8 cellular contexts compared by ENCODE assay signal in the genomic region with DNA sequence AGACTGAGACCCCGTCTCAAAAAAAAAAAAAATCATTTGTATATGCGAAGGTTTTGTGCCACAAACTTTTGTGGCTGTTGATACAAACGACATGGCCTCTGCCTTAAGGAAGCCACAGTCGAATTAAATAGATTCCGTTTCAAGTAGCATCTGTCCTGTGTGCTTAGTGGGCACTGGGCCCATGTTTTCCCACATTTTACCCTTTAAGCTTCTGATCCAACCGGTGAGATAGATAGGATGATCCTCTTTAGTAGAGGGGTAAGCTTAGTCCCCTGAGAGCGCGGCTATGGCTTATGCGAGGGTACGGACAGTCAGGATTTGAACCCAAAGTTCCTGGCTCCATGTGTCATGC. TPM values are rescaled to one million over a fixed set of nuclear protein-coding genes. Genes with fewer than 3 reads are reported as not detected.
DNase-seq lines count a peak whose midpoint lies in the region; ATAC-seq and TF ChIP-seq lines count a peak whose summit lies in the region.

No MANE protein-coding gene starts in this region.

- DNase-seq in activated CD4-positive, alpha-beta T cell treated with anti-CD3 and anti-CD28 coated beads, Interleukin-2, amount 10 ng/mL, durations not matched to agents 24 days and 14 days = no peak
- no peak for DNase-seq in activated CD4-positive, alpha-beta T cell treated with anti-CD3 and anti-CD28 coated beads, Interleukin-2, amount 50 U/mL, for 48 hours
- no peak for DNase-seq in activated naive CD4-positive, alpha-beta T cell treated with anti-CD3 and anti-CD28 coated beads, Interleukin-2, amount 50 U/mL, for 72 hours (ENCODE audit: low spot score in 2 of 2)
- DNase-seq in kidney epithelial cell (ENCODE audit: low read depth) (no peak), NCI-H510A (lab: John Stamatoyannopoulos, UW) (no peak), NCI-H1105 (lab: John Stamatoyannopoulos, UW) (no peak)
- DNase-seq in stimulated activated CD4-positive, alpha-beta T cell treated with anti-CD3 and anti-CD28 coated beads, Interleukin-4, amount 100 ng/mL, for 1 hour = no peak

- no peaks in the 10 kb centered on the region for H3K9me3 ChIP-seq in thymus (ENCODE audit: control insufficient read depth)

- no peaks in the 10 kb centered on the region for H3K9me3 Mint-ChIP-seq in activated CD4-positive, alpha-beta T cell treated with anti-CD3 and anti-CD28 coated beads, Interleukin-2, amount 10 ng/mL, durations not matched to agents 24 days and 14 days
- no peaks in the 10 kb centered on the region for H3K9me3 Mint-ChIP-seq in activated naive CD4-positive, alpha-beta T cell treated with anti-CD3 and anti-CD28 coated beads, Interleukin-2, amount 50 U/mL, for 72 hours

- intact Hi-C loops in activated CD4-positive, alpha-beta T cell treated with anti-CD3 and anti-CD28 coated beads, Interleukin-2, amount 10 ng/mL, durations not matched to agents 24 days and 14 days (cut with micrococcal nuclease) = loop anchor here (1.0 kb wide), 1 partner anchor 36 kb away; no protein-coding TSS in a partner anchor

- TF ChIP-seq CTCF in kidney epithelial cell (IDR thresholded peaks at IDR 0.05; ENCODE audit: insufficient read depth, low read length, poor library complexity, severe bottlenecking) = no peak

- H3K4me3 ChIP-seq in kidney epithelial cell (ENCODE audit: low read depth, low read length) (peak overlapping the region; percentile 77), thymus (ENCODE audit: low read length) (peak overlapping the region; percentile 48)

- no peaks in the 10 kb centered on the region for H3K27me3 Mint-ChIP-seq in activated CD4-positive, alpha-beta T cell treated with anti-CD3 and anti-CD28 coated beads, Interleukin-2, amount 10 ng/mL, durations not matched to agents 24 days and 14 days

- H3K27ac Mint-ChIP-seq in activated CD4-positive, alpha-beta T cell treated with anti-CD3 and anti-CD28 coated beads, Interleukin-2, amount 10 ng/mL, durations not matched to agents 24 days and 14 days = peak overlapping the region; percentile 83
- H3K27ac Mint-ChIP-seq in activated naive CD4-positive, alpha-beta T cell treated with anti-CD3 and anti-CD28 coated beads, Interleukin-2, amount 50 U/mL, for 72 hours = peak overlapping the region; percentile 82 to 85

- 77% methylated on average over 10 of the region's 10 CpGs for WGBS in thymus

- H3K4me3 Mint-ChIP-seq in activated CD4-positive, alpha-beta T cell treated with anti-CD3 and anti-CD28 coated beads, Interleukin-2, amount 10 ng/mL, durations not matched to agents 24 days and 14 days = peak overlapping the region; percentile 92

- H3K4me1 Mint-ChIP-seq in activated CD4-positive, alpha-beta T cell treated with anti-CD3 and anti-CD28 coated beads, Interleukin-2, amount 10 ng/mL, durations not matched to agents 24 days and 14 days = peaks cover 15% of the 10 kb centered on the region

- ATAC-seq in activated naive CD4-positive, alpha-beta T cell treated with anti-CD3 and anti-CD28 coated beads, Interleukin-2, amount 50 U/mL, for 72 hours = no peak

- H3K36me3 Mint-ChIP-seq in activated CD4-positive, alpha-beta T cell treated with anti-CD3 and anti-CD28 coated beads, Interleukin-2, amount 10 ng/mL, durations not matched to agents 24 days and 14 days (ENCODE audit: low read depth) = peaks cover 9% of the 10 kb centered on the region
- no peaks in the 10 kb centered on the region for H3K36me3 Mint-ChIP-seq in activated naive CD4-positive, alpha-beta T cell treated with anti-CD3 and anti-CD28 coated beads, Interleukin-2, amount 50 U/mL, for 72 hours

- peak overlapping the region; percentile 81 for H3K27ac ChIP-seq in thymus (ENCODE audit: low read depth)

- H3K27me3 ChIP-seq in kidney epithelial cell (ENCODE audit: control insufficient read depth, insufficient read depth, low read length) (no peaks in the 10 kb centered on the region), thymus (ENCODE audit: control insufficient read depth, insufficient read depth) (no peaks in the 10 kb centered on the region)

- H3K36me3 ChIP-seq in kidney epithelial cell (ENCODE audit: control insufficient read depth, insufficient read depth, low read length) = no peaks in the 10 kb centered on the region
- peaks cover 4% of the 10 kb centered on the region for H3K36me3 ChIP-seq in thymus (ENCODE audit: control insufficient read depth, insufficient read depth)

- peaks cover 12% of the 10 kb centered on the region for H3K4me1 ChIP-seq in thymus (ENCODE audit: control insufficient read depth, insufficient read depth, low read length)

RNA-seq across cellular contexts. Expression of a gene that starts 0.8 kb away (rescaled TPM):
- 41.7 and 43.8 TPM in 2 replicates for total RNA-seq in activated CD4-positive, alpha-beta T cell treated with anti-CD3 and anti-CD28 coated beads, Interleukin-2, amount 10 ng/mL, durations not matched to agents 24 days and 14 days
- 10 to 100 TPM; 52.5 to 63.8 TPM for total RNA-seq in activated naive CD4-positive, alpha-beta T cell treated with anti-CD3 and anti-CD28 coated beads, Interleukin-2, amount 50 U/mL, for 72 hours
- total RNA-seq in kidney epithelial cell = 173 and 175 TPM in 2 replicates
- 155 TPM for polyA plus RNA-seq in thymus

RNA-seq across cellular contexts. Expression of a gene that starts 12.6 kb away (rescaled TPM):
- total RNA-seq in activated CD4-positive, alpha-beta T cell treated with anti-CD3 and anti-CD28 coated beads, Interleukin-2, amount 10 ng/mL, durations not matched to agents 24 days and 14 days = 35.8 and 38.7 TPM in 2 replicates
- total RNA-seq in activated naive CD4-positive, alpha-beta T cell treated with anti-CD3 and anti-CD28 coated beads, Interleukin-2, amount 50 U/mL, for 72 hours = 10 to 100 TPM; 29.6 to 52.7 TPM
- 40.1 and 41.7 TPM in 2 replicates for total RNA-seq in kidney epithelial cell
- polyA plus RNA-seq in thymus = 28.7 TPM

RNA-seq across cellular contexts. Expression of a gene that starts 34.3 kb away (rescaled TPM):
- 45.9 and 47.7 TPM in 2 replicates for total RNA-seq in activated CD4-positive, alpha-beta T cell treated with anti-CD3 and anti-CD28 coated beads, Interleukin-2, amount 10 ng/mL, durations not matched to agents 24 days and 14 days
- total RNA-seq in activated naive CD4-positive, alpha-beta T cell treated with anti-CD3 and anti-CD28 coated beads, Interleukin-2, amount 50 U/mL, for 72 hours = 10 to 100 TPM; 30.1 to 38.7 TPM
- 13.2 and 20.3 TPM in 2 replicates for total RNA-seq in kidney epithelial cell
- polyA plus RNA-seq in thymus = 14.8 TPM

RNA-seq across cellular contexts. Expression of a gene that starts 34.9 kb away (rescaled TPM):
- 129 and 133 TPM in 2 replicates for total RNA-seq in activated CD4-positive, alpha-beta T cell treated with anti-CD3 and anti-CD28 coated beads, Interleukin-2, amount 10 ng/mL, durations not matched to agents 24 days and 14 days
- total RNA-seq in activated naive CD4-positive, alpha-beta T cell treated with anti-CD3 and anti-CD28 coated beads, Interleukin-2, amount 50 U/mL, for 72 hours = 10 to 100 TPM; 85.3 to 90.7 TPM
- 43.8 and 114 TPM in 2 replicates for total RNA-seq in kidney epithelial cell
- polyA plus RNA-seq in thymus = 84.5 TPM

RNA-seq across cellular contexts. Expression of a gene that starts 35.1 kb away (rescaled TPM):
- total RNA-seq in activated CD4-positive, alpha-beta T cell treated with anti-CD3 and anti-CD28 coated beads, Interleukin-2, amount 10 ng/mL, durations not matched to agents 24 days and 14 days = 51.4 and 58.8 TPM in 2 replicates
- 10 to 100 TPM; 37.1 to 55.5 TPM for total RNA-seq in activated naive CD4-positive, alpha-beta T cell treated with anti-CD3 and anti-CD28 coated beads, Interleukin-2, amount 50 U/mL, for 72 hours
- 24.7 and 38.2 TPM in 2 replicates for total RNA-seq in kidney epithelial cell
- polyA plus RNA-seq in thymus = 16.9 TPM
